Comparison of ENCODE assay signal across 15 cellular contexts in genomic region chr17:511001-511690, GRCh38.
A peak's percentile ranks its signal among the peaks of the same experiment; 100 is the strongest.
DNase-seq lines count a peak whose midpoint lies in the region; TF ChIP-seq lines count a peak whose summit lies in the region.
"Had no signal": no experiment of that assay in that cellular context is flagged by ENCODE, and none has a peak within 500 bp of the region (broad histone marks: within the 10 kb centered on the region; RNA-seq: fewer than 3 reads in every experiment).

No MANE protein-coding gene starts in this region.

- peak overlapping the region; percentile 64 for H3K9ac ChIP-seq in smooth muscle cell (ENCODE audit: low read depth)

- 56% methylated on average over 5 of the region's 5 CpGs for WGBS in hepatocyte (ENCODE audit: low lambda C conversion rate, missing lambda C conversion rate)
- 39% methylated on average over 5 of the region's 5 CpGs for WGBS in smooth muscle cell (ENCODE audit: low lambda C conversion rate)

- peaks cover 57% of the 10 kb centered on the region for H3K9me3 Mint-ChIP-seq in nephron progenitor cell

- H3K27ac Mint-ChIP-seq in nephron progenitor cell, result no peak overlapping the region
- H3K27ac Mint-ChIP-seq: CD8-positive, alpha-beta T cell; GM23338 had no signal

- no peak overlapping the region for H3K4me3 Mint-ChIP-seq in nephron progenitor cell
- H3K4me3 Mint-ChIP-seq: CD8-positive, alpha-beta T cell; GM23338 had no signal

- H3K4me1 Mint-ChIP-seq in nephron progenitor cell, result peaks cover 6% of the 10 kb centered on the region

- no peaks in the 10 kb centered on the region for H3K27me3 ChIP-seq in hepatocyte
- H3K27me3 ChIP-seq in smooth muscle cell (ENCODE audit: low read depth), result no peaks in the 10 kb centered on the region

- TF ChIP-seq CTCF in hepatocyte (IDR thresholded peaks at IDR 0.05; ENCODE audit: poor library complexity), result no peak
- no peak for TF ChIP-seq CTCF in smooth muscle cell (IDR thresholded peaks at IDR 0.05; ENCODE audit: borderline replicate concordance, insufficient read depth, poor library complexity, severe bottlenecking)
- TF ChIP-seq CTCF in nephron progenitor cell (IDR thresholded peaks at IDR 0.05), result no peak

- peak; percentile 68 for DNase-seq in ELR (ENCODE audit: low read depth)
- DNase-seq in astrocyte of the hippocampus (ENCODE audit: low read depth, low spot score), result peak; percentile 45
- DNase-seq in hepatocyte (ENCODE audit: low spot score), result no peak
- DNase-seq in smooth muscle cell (lab: John Stamatoyannopoulos, UW; ENCODE audit: unreplicated experiment), result no peak
- DNase-seq in nephron progenitor cell, result no peak
- DNase-seq in NCI-H2196 treated with DMSO at 0.1 percent for 48 hours (lab: John Stamatoyannopoulos, UW; ENCODE audit: unreplicated experiment), result no peak
- DNase-seq in activated CD4-positive, alpha-beta T cell treated with anti-CD3 and anti-CD28 coated beads, Interleukin-2, amount 50 U/mL, for 48 hours, result no peak
- no peak for DNase-seq in NCI-H2107 (lab: John Stamatoyannopoulos, UW)
- DNase-seq: activated CD4-positive, alpha-beta T cell treated with anti-CD3 and anti-CD28 coated beads, Interleukin-2, amount 50 U/mL, for 1 hour; activated naive CD4-positive, alpha-beta T cell; CD8-positive, alpha-beta T cell; effector memory CD4-positive, alpha-beta T cell; NCI-H1105; SW 1271 had no signal

- H3K27me3 Mint-ChIP-seq in nephron progenitor cell (ENCODE audit: low read depth, poor library complexity), result peaks cover 10% of the 10 kb centered on the region

- H3K9me2 ChIP-seq in hepatocyte (replicated peaks; ENCODE audit: insufficient read depth), result no peaks in the 10 kb centered on the region

- H3K4me1 ChIP-seq in hepatocyte (ENCODE audit: insufficient read depth), result peaks cover 23% of the 10 kb centered on the region
- peaks cover 18% of the 10 kb centered on the region for H3K4me1 ChIP-seq in smooth muscle cell (ENCODE audit: low read depth)

- H3K36me3 ChIP-seq in hepatocyte (replicated peaks; ENCODE audit: insufficient read depth, low read depth), result no peaks in the 10 kb centered on the region
- no peaks in the 10 kb centered on the region for H3K36me3 ChIP-seq in smooth muscle cell (ENCODE audit: low read depth)

- H3K9me3 ChIP-seq in hepatocyte (ENCODE audit: low read depth), result no peaks in the 10 kb centered on the region
- no peaks in the 10 kb centered on the region for H3K9me3 ChIP-seq in smooth muscle cell (replicated peaks; ENCODE audit: low read depth)

- H3F3A ChIP-seq in smooth muscle cell (ENCODE audit: low read depth), result peaks cover 20% of the 10 kb centered on the region

- peaks cover 11% of the 10 kb centered on the region for H3K36me3 Mint-ChIP-seq in nephron progenitor cell (ENCODE audit: low read depth)

- no peak overlapping the region for H3K27ac ChIP-seq in hepatocyte
- H3K27ac ChIP-seq in smooth muscle cell (ENCODE audit: low read depth), result peak overlapping the region; percentile 93

- H2AFZ ChIP-seq in hepatocyte (no peak overlapping the region), smooth muscle cell (ENCODE audit: low read depth) (no peak overlapping the region)
- H2AFZ ChIP-seq: GM23338 had no signal

- H4K20me1 ChIP-seq in hepatocyte (ENCODE audit: insufficient read depth, poor library complexity, severe bottlenecking) (no peaks in the 10 kb centered on the region), smooth muscle cell (ENCODE audit: low read depth) (no peaks in the 10 kb centered on the region)

- H3K79me2 ChIP-seq in hepatocyte (no peaks in the 10 kb centered on the region), smooth muscle cell (ENCODE audit: low read depth) (no peaks in the 10 kb centered on the region)

- H3K4me2 ChIP-seq in hepatocyte (peak overlapping the region; percentile 54), smooth muscle cell (peak overlapping the region; percentile 77)
- H3K4me2 ChIP-seq: GM23338 had no signal

- no peak overlapping the region for H3K4me3 ChIP-seq in hepatocyte
- peak overlapping the region; percentile 15 for H3K4me3 ChIP-seq in smooth muscle cell
- H3K4me3 ChIP-seq: GM23338 had no signal

Comparison
In these comparisons a context has a peak if more than half of its experiments do, and no peak if none do; other contexts are left out.
1. DNase-seq: peak in ELR (single experiment) and astrocyte of the hippocampus (single experiment); none in hepatocyte (single experiment), smooth muscle cell (single experiment), nephron progenitor cell (single experiment), NCI-H2196 treated with DMSO at 0.1 percent for 48 hours (single experiment), activated CD4-positive, alpha-beta T cell treated with anti-CD3 and anti-CD28 coated beads, Interleukin-2, amount 50 U/mL, for 48 hours (0 of 2) and NCI-H2107 (single experiment).